In the genomic region with DNA sequence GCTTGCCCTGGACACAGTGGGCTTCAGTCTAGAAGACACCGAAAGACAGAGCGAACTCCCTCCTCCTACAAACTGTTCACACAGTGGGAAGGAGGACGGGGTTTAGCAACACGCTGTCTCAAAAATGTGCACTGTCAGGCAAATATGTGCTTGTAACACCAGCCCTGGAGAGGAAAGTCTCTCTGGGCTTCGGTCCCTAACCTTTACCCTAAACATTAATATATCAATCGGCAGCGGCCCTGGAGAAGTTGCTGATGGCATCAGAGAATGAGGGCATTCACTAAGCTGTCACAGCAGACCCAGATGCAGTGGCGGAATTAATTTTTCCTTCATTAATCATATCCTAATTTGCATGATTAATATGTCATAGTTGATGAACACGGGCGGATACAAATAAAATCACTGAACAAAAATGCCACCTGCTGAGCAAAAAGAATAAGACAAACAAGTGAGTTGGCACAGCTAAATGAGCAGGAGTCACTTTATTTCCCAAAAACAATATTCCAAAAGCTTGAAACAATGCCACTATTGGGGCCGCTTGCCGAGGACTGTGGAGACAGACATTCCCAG, we compare ENCODE assay signal across 18 cellular contexts. TPM values are rescaled to one million over a fixed set of nuclear protein-coding genes. Genes with fewer than 3 reads are reported as not detected.
A peak's percentile ranks its signal among the peaks of the same experiment; 100 is the strongest.
DNase-seq lines count a peak whose midpoint lies in the region; ATAC-seq and TF ChIP-seq lines count a peak whose summit lies in the region.
"Had no signal": no experiment of that assay in that cellular context is flagged by ENCODE, and none has a peak within 500 bp of the region (broad histone marks: within the 10 kb centered on the region; RNA-seq: fewer than 3 reads in every experiment).

No MANE protein-coding gene starts in this region.

- TF ChIP-seq POLR2A in body of pancreas (IDR thresholded peaks at IDR 0.05): no peak
- TF ChIP-seq POLR2A in right lobe of liver (IDR thresholded peaks at IDR 0.05): no peak

- H3K27ac ChIP-seq in body of pancreas (peak overlapping the region; percentile 86 to 92 (median 90)), right lobe of liver (peak overlapping the region; percentile 95 to 100 (median 99))
- H3K27ac ChIP-seq: adrenal gland, epithelial cell of prostate, psoas muscle had no signal

- H3K9me3 ChIP-seq in body of pancreas (no peaks in the 10 kb centered on the region), right lobe of liver (no peaks in the 10 kb centered on the region)
- H3K9me3 ChIP-seq: adrenal gland, psoas muscle had no signal

- H3K36me3 ChIP-seq in body of pancreas (replicated peaks in 1 of 2; ENCODE audit: insufficient read depth in 1 of 2, low read depth in 2 of 2) (no peaks in the 10 kb centered on the region), right lobe of liver (peaks cover 0 to 24% (median 10%) of the 10 kb centered on the region in 4 donors)
- H3K36me3 ChIP-seq: adrenal gland had no signal

- H3K4me1 Mint-ChIP-seq in type B pancreatic cell (ENCODE audit: unreplicated experiment): peaks cover 27% of the 10 kb centered on the region

- no peaks in the 10 kb centered on the region for H3K36me3 Mint-ChIP-seq in type B pancreatic cell
- H3K36me3 Mint-ChIP-seq: activated CD4-positive, alpha-beta memory T cell treated with anti-CD3 and anti-CD28 coated beads for 36 hours had no signal

- DNase-seq in LNCaP clone FGC (ENCODE audit: low read depth) (no peak), body of pancreas (peak in 2 of 4 donors; percentile 28 to 33), right lobe of liver (peak in 1 of 3 donors; percentile 52), type B pancreatic cell (ENCODE audit: extremely low spot score, unreplicated experiment) (no peak), midbrain (lab: John Stamatoyannopoulos, UW) (no peak)
- DNase-seq: activated CD4-positive, alpha-beta memory T cell treated with anti-CD3 and anti-CD28 coated beads for 36 hours; activated T-cell treated with anti-CD3 and anti-CD28 coated beads, Interleukin-2, amount 50 U/mL, for 72 hours; adrenal gland; KG1; left cardiac atrium; NCI-H1694 treated with DMSO at 0.1 percent for 48 hours; NCI-H524; OCI-M1; psoas muscle; stimulated activated CD4-positive, alpha-beta T cell treated with anti-CD3 and anti-CD28 coated beads, Interleukin-15, amount 100 ng/mL, for 24 hours had no signal

- no peaks in the 10 kb centered on the region for H3K27me3 ChIP-seq in body of pancreas
- no peaks in the 10 kb centered on the region for H3K27me3 ChIP-seq in right lobe of liver

- peak overlapping the region; percentile 46 for H3K27ac Mint-ChIP-seq in type B pancreatic cell
- H3K27ac Mint-ChIP-seq: activated CD4-positive, alpha-beta memory T cell treated with anti-CD3 and anti-CD28 coated beads for 36 hours; activated T-cell treated with anti-CD3 and anti-CD28 coated beads, Interleukin-2, amount 50 U/mL, for 72 hours had no signal

- peak; percentile 48 for TF ChIP-seq CTCF in LNCaP clone FGC (IDR thresholded peaks at IDR 0.05; ENCODE audit: control insufficient read depth, extremely low read depth, insufficient read depth)
- TF ChIP-seq CTCF in body of pancreas (IDR thresholded peaks at IDR 0.05): peak in 5 of 7 experiments; percentile 6 to 52 (median 46)
- peak in 3 of 4 donors; percentile 10 to 20 (median 19) for TF ChIP-seq CTCF in right lobe of liver (IDR thresholded peaks at IDR 0.05)
- TF ChIP-seq CTCF in type B pancreatic cell (conservative IDR thresholded peaks at IDR 0.05): no peak

- H3K4me1 ChIP-seq in body of pancreas (peaks cover 64% of the 10 kb centered on the region), right lobe of liver (peaks cover 0 to 32% (median 13%) of the 10 kb centered on the region in 4 donors)
- H3K4me1 ChIP-seq: adrenal gland had no signal

- H3K4me3 ChIP-seq in LNCaP clone FGC (ENCODE audit: low read depth, low read length) (no peak overlapping the region), body of pancreas (no peak overlapping the region), right lobe of liver (peak overlapping the region; percentile 39 to 74 (median 59))
- H3K4me3 ChIP-seq: adrenal gland, psoas muscle had no signal

- no peak overlapping the region for H3K4me3 Mint-ChIP-seq in type B pancreatic cell
- H3K4me3 Mint-ChIP-seq: activated CD4-positive, alpha-beta memory T cell treated with anti-CD3 and anti-CD28 coated beads for 36 hours; activated T-cell treated with anti-CD3 and anti-CD28 coated beads, Interleukin-2, amount 50 U/mL, for 72 hours had no signal

- intact Hi-C loops in body of pancreas (cut with DNase I): no loop called here
- intact Hi-C loops in right lobe of liver (cut with DNase I): no loop called here

- peak; percentile 16 for ATAC-seq in body of pancreas
- ATAC-seq in right lobe of liver: peak; percentile 3 to 37 (median 12)
- no peak for ATAC-seq in GM21528 (IDR thresholded peaks at IDR 0.05; ENCODE audit: low FRiP score, unreplicated experiment)
- ATAC-seq in esophagus mucosa: no peak
- ATAC-seq: activated T-cell treated with anti-CD3 and anti-CD28 coated beads, Interleukin-2, amount 50 U/mL, for 72 hours; psoas muscle had no signal

- 14 to 32% methylated on average over 12 of the region's 12 CpGs for WGBS in body of pancreas, 2 donors
- WGBS in right lobe of liver (ENCODE audit: insufficient coverage, low coverage, low lambda C conversion rate, missing lambda C conversion rate): 27% methylated on average over 10 of the region's 12 CpGs

- no peaks in the 10 kb centered on the region for H3K9me3 Mint-ChIP-seq in type B pancreatic cell
- H3K9me3 Mint-ChIP-seq: activated CD4-positive, alpha-beta memory T cell treated with anti-CD3 and anti-CD28 coated beads for 36 hours; activated T-cell treated with anti-CD3 and anti-CD28 coated beads, Interleukin-2, amount 50 U/mL, for 72 hours had no signal

- H3K27me3 Mint-ChIP-seq in type B pancreatic cell: no peaks in the 10 kb centered on the region

RNA-seq across cellular contexts. Expression of a gene that starts 45.2 kb away (rescaled TPM):
- total RNA-seq in body of pancreas: 10 to 100 TPM; 47.0 to 79.8 TPM
- 100 to 1,000 TPM; 130 to 625 (median 205) TPM for total RNA-seq in right lobe of liver
- 38.2 and 55.2 TPM in 2 replicates for total RNA-seq in type B pancreatic cell (ENCODE audit: low replicate concordance)
- 53.5 TPM for total RNA-seq in esophagus mucosa

Comparison
In these comparisons a context has a peak if more than half of its experiments do, and no peak if none do; other contexts are left out.
1. H3K4me3 ChIP-seq: peak in right lobe of liver (3 of 3); none in LNCaP clone FGC (single experiment) and body of pancreas (0 of 2).
2. ATAC-seq: peak in body of pancreas (single experiment) and right lobe of liver (4 of 4); none in GM21528 (single experiment) and esophagus mucosa (single experiment).